In genomic region chr14:97329701-97330100, GRCh38 we compare ENCODE assay signal across 19 cellular contexts.
A peak's percentile ranks its signal among the peaks of the same experiment; 100 is the strongest.
DNase-seq lines count a peak whose midpoint lies in the region; ATAC-seq lines count a peak whose summit lies in the region.
"Had no signal": no experiment of that assay in that cellular context is flagged by ENCODE, and none has a peak within 500 bp of the region (broad histone marks: within the 10 kb centered on the region; RNA-seq: fewer than 3 reads in every experiment).

No MANE protein-coding gene starts in this region.

- CTCF ChIA-PET in activated CD8-positive, alpha-beta memory T cell treated with anti-CD3 and anti-CD28 coated beads, Interleukin-2, amount 10 ng/mL, durations not matched to agents 7 days and 5 days (lab: Charles Lee): interaction anchor here (1.1 kb wide), 1 partner anchor 14 kb away, joined by 3 read pairs; no protein-coding TSS in a partner anchor

- H3K9me3 ChIP-seq in MG63: no peaks in the 10 kb centered on the region

- no peak overlapping the region for H3K27ac Mint-ChIP-seq in activated CD8-positive, alpha-beta memory T cell treated with anti-CD3 and anti-CD28 coated beads, Interleukin-2, amount 10 ng/mL, durations not matched to agents 7 days and 5 days

- H3K4me3 Mint-ChIP-seq in activated CD8-positive, alpha-beta memory T cell treated with anti-CD3 and anti-CD28 coated beads, Interleukin-2, amount 10 ng/mL, durations not matched to agents 7 days and 5 days: no peak overlapping the region
- H3K4me3 Mint-ChIP-seq: CD8-positive, alpha-beta memory T cell had no signal

- H3K36me3 Mint-ChIP-seq in activated CD8-positive, alpha-beta memory T cell treated with anti-CD3 and anti-CD28 coated beads, Interleukin-2, amount 10 ng/mL, durations not matched to agents 7 days and 5 days: peaks cover 1% of the 10 kb centered on the region

- no peaks in the 10 kb centered on the region for H3K9me3 Mint-ChIP-seq in activated CD8-positive, alpha-beta memory T cell treated with anti-CD3 and anti-CD28 coated beads, Interleukin-2, amount 10 ng/mL, durations not matched to agents 7 days and 5 days (ENCODE audit: low read depth)
- H3K9me3 Mint-ChIP-seq: CD8-positive, alpha-beta memory T cell had no signal

- H3K27me3 Mint-ChIP-seq in activated CD8-positive, alpha-beta memory T cell treated with anti-CD3 and anti-CD28 coated beads, Interleukin-2, amount 10 ng/mL, durations not matched to agents 7 days and 5 days: no peaks in the 10 kb centered on the region
- H3K27me3 Mint-ChIP-seq: CD8-positive, alpha-beta memory T cell had no signal

- ATAC-seq in activated CD8-positive, alpha-beta memory T cell treated with anti-CD3 and anti-CD28 coated beads, Interleukin-2, amount 10 ng/mL, durations not matched to agents 7 days and 5 days: no peak
- ATAC-seq in GM21529 (IDR thresholded peaks at IDR 0.05; ENCODE audit: unreplicated experiment): no peak
- ATAC-seq: HepG2 had no signal

- H3K36me3 ChIP-seq in MG63: no peaks in the 10 kb centered on the region
- H3K36me3 ChIP-seq: BLaER1 treated with 17β-estradiol and CSF1 and Interleukin-3, amounts not matched to agents 10 nM and 100 nM had no signal

- no peak overlapping the region for H3K4me3 ChIP-seq in MG63
- H3K4me3 ChIP-seq: BLaER1 treated with 17β-estradiol and CSF1 and Interleukin-3, amounts not matched to agents 10 nM and 100 nM had no signal

- H3K4me1 Mint-ChIP-seq in activated CD8-positive, alpha-beta memory T cell treated with anti-CD3 and anti-CD28 coated beads, Interleukin-2, amount 10 ng/mL, durations not matched to agents 7 days and 5 days: peaks cover 20% of the 10 kb centered on the region

- H3K27me3 ChIP-seq in MG63: no peaks in the 10 kb centered on the region
- H3K27me3 ChIP-seq: BLaER1 treated with 17β-estradiol and CSF1 and Interleukin-3, amounts not matched to agents 10 nM and 100 nM had no signal

- DNase-seq in DMS153 (lab: John Stamatoyannopoulos, UW) (peak; percentile 35), MG63 (peak; percentile 52), NCI-H748 treated with DMSO at 0.1 percent for 48 hours (lab: John Stamatoyannopoulos, UW) (peak; percentile 67), fibroblast of peridontal ligament (ENCODE audit: extremely low read depth) (peak; percentile 10)
- no peak for DNase-seq in activated CD8-positive, alpha-beta memory T cell treated with anti-CD3 and anti-CD28 coated beads, Interleukin-2, amount 10 ng/mL, durations not matched to agents 7 days and 5 days
- no peak for DNase-seq in activated T-cell treated with anti-CD3 and anti-CD28 coated beads, Interleukin-2, amount 50 U/mL, for 1 hour
- DNase-seq: CD8-positive, alpha-beta memory T cell; H7; KG1; NCI-H1048; NCI-H1694; NCI-H2171 treated with DMSO at 0.1 percent for 48 hours; NCI-H510A treated with DMSO at 0.1 percent for 48 hours; OCI-M1; RPMI8226; SIG-M5 had no signal

Comparison
In these comparisons a context has a peak if more than half of its experiments do, and no peak if none do; other contexts are left out.
1. DNase-seq: peak in DMS153 (single experiment), MG63 (single experiment), NCI-H748 treated with DMSO at 0.1 percent for 48 hours (single experiment) and fibroblast of peridontal ligament (single experiment); none in activated CD8-positive, alpha-beta memory T cell treated with anti-CD3 and anti-CD28 coated beads, Interleukin-2, amount 10 ng/mL, durations not matched to agents 7 days and 5 days (single experiment) and activated T-cell treated with anti-CD3 and anti-CD28 coated beads, Interleukin-2, amount 50 U/mL, for 1 hour (single experiment).